15 cellular contexts compared by ENCODE assay signal in genomic region chr11:2693851-2694261, GRCh38. TPM values are rescaled to one million over a fixed set of nuclear protein-coding genes. Genes with fewer than 3 reads are reported as not detected.
DNase-seq lines count a peak whose midpoint lies in the region; ATAC-seq and TF ChIP-seq lines count a peak whose summit lies in the region.
"Had no signal": no experiment of that assay in that cellular context is flagged by ENCODE, and none has a peak within 500 bp of the region (broad histone marks: within the 10 kb centered on the region; RNA-seq: fewer than 3 reads in every experiment).

No MANE protein-coding gene starts in this region.

- WGBS in smooth muscle cell (ENCODE audit: low lambda C conversion rate) = 47% methylated on average over 7 of the region's 7 CpGs

- H3K36me3 Mint-ChIP-seq in activated naive CD4-positive, alpha-beta T cell treated with anti-CD3 and anti-CD28 coated beads, Interleukin-2, amount 10 ng/mL, durations not matched to agents 7 days and 5 days = peaks cover 7% of the 10 kb centered on the region
- H3K36me3 Mint-ChIP-seq in activated naive CD4-positive, alpha-beta T cell treated with anti-CD3 and anti-CD28 coated beads for 36 hours (ENCODE audit: low read depth) = no peaks in the 10 kb centered on the region
- H3K36me3 Mint-ChIP-seq: natural killer cell had no signal

- H3K4me2 ChIP-seq in smooth muscle cell = peak overlapping the region; percentile 83

- H3K36me3 ChIP-seq in RWPE2 (ENCODE audit: low read depth) = peaks cover 4% of the 10 kb centered on the region
- H3K36me3 ChIP-seq in iPS-20b (ENCODE audit: insufficient read depth, low read depth, low read length) = no peaks in the 10 kb centered on the region
- H3K36me3 ChIP-seq in smooth muscle cell (ENCODE audit: low read depth) = no peaks in the 10 kb centered on the region
- H3K36me3 ChIP-seq: ascending aorta, HAP-1 had no signal

- TF ChIP-seq CTCF in RWPE2 (IDR thresholded peaks at IDR 0.05; ENCODE audit: poor library complexity, severe bottlenecking) = no peak
- TF ChIP-seq CTCF in smooth muscle cell (IDR thresholded peaks at IDR 0.05; ENCODE audit: borderline replicate concordance, insufficient read depth, poor library complexity, severe bottlenecking) = no peak

- peaks cover 7% of the 10 kb centered on the region for H3K27me3 Mint-ChIP-seq in activated naive CD4-positive, alpha-beta T cell treated with anti-CD3 and anti-CD28 coated beads, Interleukin-2, amount 10 ng/mL, durations not matched to agents 7 days and 5 days
- no peaks in the 10 kb centered on the region for H3K27me3 Mint-ChIP-seq in activated naive CD4-positive, alpha-beta T cell treated with anti-CD3 and anti-CD28 coated beads for 36 hours (ENCODE audit: low read depth)
- H3K27me3 Mint-ChIP-seq: stimulated activated naive B cell treated with anti-CD40 and anti-IgM and Interleukin-4, amounts not matched to agents 10 μg/mL and 1 μg/mL and 100 μg/mL, for 72 hours had no signal

- no peaks in the 10 kb centered on the region for H3K9me3 ChIP-seq in RWPE2 (ENCODE audit: severe bottlenecking)
- H3K9me3 ChIP-seq in iPS-20b (ENCODE audit: insufficient read depth, low read depth, low read length) = no peaks in the 10 kb centered on the region
- H3K9me3 ChIP-seq in smooth muscle cell (replicated peaks; ENCODE audit: low read depth) = no peaks in the 10 kb centered on the region
- H3K9me3 ChIP-seq: ascending aorta, HAP-1 had no signal

- H3K27ac ChIP-seq in RWPE2 (ENCODE audit: poor library complexity, severe bottlenecking) (no peak overlapping the region), iPS-20b (ENCODE audit: low read length) (peak overlapping the region; percentile 83), smooth muscle cell (ENCODE audit: low read depth) (no peak overlapping the region)
- H3K27ac ChIP-seq: ascending aorta had no signal

- no peaks in the 10 kb centered on the region for H3F3A ChIP-seq in smooth muscle cell (ENCODE audit: low read depth)

- H2AFZ ChIP-seq in smooth muscle cell (ENCODE audit: low read depth) = no peak overlapping the region

- peaks cover 100% of the 10 kb centered on the region for H3K79me2 ChIP-seq in smooth muscle cell (ENCODE audit: low read depth)

- peak overlapping the region; percentile 71; the same call in 1 of the 2 replicates for H3K9ac ChIP-seq in iPS-20b (ENCODE audit: low read depth, low read length)
- H3K9ac ChIP-seq in smooth muscle cell (ENCODE audit: low read depth) = no peak overlapping the region

- no peak overlapping the region for H3K27ac Mint-ChIP-seq in activated naive CD4-positive, alpha-beta T cell treated with anti-CD3 and anti-CD28 coated beads, Interleukin-2, amount 10 ng/mL, durations not matched to agents 7 days and 5 days
- H3K27ac Mint-ChIP-seq in activated naive CD4-positive, alpha-beta T cell treated with anti-CD3 and anti-CD28 coated beads for 36 hours = no peak overlapping the region
- H3K27ac Mint-ChIP-seq: dendritic cell treated with granulocyte-macrophage colony-stimulating factor and Interleukin-4, amounts not matched to agents 40 ng/mL and 50 ng/mL, for 4 days; natural killer cell; stimulated activated naive B cell treated with anti-CD40 and anti-IgM and Interleukin-4, amounts not matched to agents 10 μg/mL and 1 μg/mL and 100 μg/mL, for 72 hours had no signal

- H3K9me3 Mint-ChIP-seq in activated naive CD4-positive, alpha-beta T cell treated with anti-CD3 and anti-CD28 coated beads, Interleukin-2, amount 10 ng/mL, durations not matched to agents 7 days and 5 days = no peaks in the 10 kb centered on the region
- no peaks in the 10 kb centered on the region for H3K9me3 Mint-ChIP-seq in activated naive CD4-positive, alpha-beta T cell treated with anti-CD3 and anti-CD28 coated beads for 36 hours
- H3K9me3 Mint-ChIP-seq: dendritic cell treated with granulocyte-macrophage colony-stimulating factor and Interleukin-4, amounts not matched to agents 40 ng/mL and 50 ng/mL, for 4 days; natural killer cell; stimulated activated naive B cell treated with anti-CD40 and anti-IgM and Interleukin-4, amounts not matched to agents 10 μg/mL and 1 μg/mL and 100 μg/mL, for 72 hours had no signal

- H3K27me3 ChIP-seq in RWPE2 (ENCODE audit: insufficient read depth, poor library complexity, severe bottlenecking) = no peaks in the 10 kb centered on the region
- H3K27me3 ChIP-seq in iPS-20b (ENCODE audit: insufficient read depth, low read length) = peaks cover 10% of the 10 kb centered on the region; the same call in 1 of the 2 replicates
- H3K27me3 ChIP-seq in smooth muscle cell (ENCODE audit: low read depth) = no peaks in the 10 kb centered on the region
- H3K27me3 ChIP-seq: ascending aorta had no signal

- no peak for ATAC-seq in RWPE2 (ENCODE audit: low read depth)
- ATAC-seq in HG03378 (IDR thresholded peaks at IDR 0.05; ENCODE audit: unreplicated experiment) = no peak
- ATAC-seq in HG03175 (IDR thresholded peaks at IDR 0.05; ENCODE audit: unreplicated experiment) = no peak
- ATAC-seq: natural killer cell had no signal

- peaks cover 100% of the 10 kb centered on the region for H4K20me1 ChIP-seq in smooth muscle cell (ENCODE audit: low read depth)

- H3K4me1 Mint-ChIP-seq in activated naive CD4-positive, alpha-beta T cell treated with anti-CD3 and anti-CD28 coated beads, Interleukin-2, amount 10 ng/mL, durations not matched to agents 7 days and 5 days = peaks cover 8% of the 10 kb centered on the region
- peaks cover 7% of the 10 kb centered on the region for H3K4me1 Mint-ChIP-seq in activated naive CD4-positive, alpha-beta T cell treated with anti-CD3 and anti-CD28 coated beads for 36 hours (ENCODE audit: low read depth)

- peaks cover 5% of the 10 kb centered on the region for H3K4me1 ChIP-seq in RWPE2 (ENCODE audit: insufficient read depth, poor library complexity, severe bottlenecking)
- peaks cover 68% of the 10 kb centered on the region for H3K4me1 ChIP-seq in iPS-20b (ENCODE audit: insufficient read depth, low read length)
- H3K4me1 ChIP-seq in smooth muscle cell (ENCODE audit: low read depth) = peaks cover 49% of the 10 kb centered on the region
- H3K4me1 ChIP-seq: ascending aorta, HAP-1 had no signal

- CTCF ChIA-PET in activated naive CD4-positive, alpha-beta T cell treated with anti-CD3 and anti-CD28 coated beads, Interleukin-2, amount 10 ng/mL, durations not matched to agents 7 days and 5 days (lab: Charles Lee) = interaction anchor here (1.5 kb wide), 1 partner anchor 194 kb away, joined by 3 read pairs; no protein-coding TSS in a partner anchor
- CTCF ChIA-PET in activated naive CD4-positive, alpha-beta T cell treated with anti-CD3 and anti-CD28 coated beads for 36 hours (lab: Charles Lee) = interaction anchor here (1.8 kb wide), 1 partner anchor 194 kb away, joined by 6 read pairs; no protein-coding TSS in a partner anchor

- H3K4me3 ChIP-seq in RWPE2 (ENCODE audit: severe bottlenecking) (no peak overlapping the region), iPS-20b (ENCODE audit: low read length) (peak overlapping the region; percentile 41; the same call in 1 of the 2 replicates), smooth muscle cell (no peak overlapping the region)
- H3K4me3 ChIP-seq: ascending aorta, HAP-1 had no signal

- intact Hi-C loops in activated naive CD4-positive, alpha-beta T cell treated with anti-CD3 and anti-CD28 coated beads for 36 hours (cut with micrococcal nuclease) = loop anchor here (10.0 kb wide), 1 partner anchor 249 kb away; the partner anchor contains the start of genes KCNQ1 and TRPM5

- no peak overlapping the region for H3K4me3 Mint-ChIP-seq in activated naive CD4-positive, alpha-beta T cell treated with anti-CD3 and anti-CD28 coated beads, Interleukin-2, amount 10 ng/mL, durations not matched to agents 7 days and 5 days
- no peak overlapping the region for H3K4me3 Mint-ChIP-seq in activated naive CD4-positive, alpha-beta T cell treated with anti-CD3 and anti-CD28 coated beads for 36 hours
- H3K4me3 Mint-ChIP-seq: dendritic cell treated with granulocyte-macrophage colony-stimulating factor and Interleukin-4, amounts not matched to agents 40 ng/mL and 50 ng/mL, for 4 days; natural killer cell; stimulated activated naive B cell treated with anti-CD40 and anti-IgM and Interleukin-4, amounts not matched to agents 10 μg/mL and 1 μg/mL and 100 μg/mL, for 72 hours had no signal

- peak; percentile 16 for DNase-seq in activated naive CD4-positive, alpha-beta T cell treated with anti-CD3 and anti-CD28 coated beads, Interleukin-2, amount 10 ng/mL, durations not matched to agents 7 days and 5 days
- DNase-seq in activated naive CD4-positive, alpha-beta T cell treated with anti-CD3 and anti-CD28 coated beads for 36 hours = no peak
- peak; percentile 16 for DNase-seq in RWPE2 (ENCODE audit: low spot score)
- DNase-seq in smooth muscle cell (lab: John Stamatoyannopoulos, UW; ENCODE audit: unreplicated experiment) = no peak
- DNase-seq in NCI-H2171 treated with DMSO at 0.1 percent for 48 hours (lab: John Stamatoyannopoulos, UW) = no peak
- DNase-seq: activated T-cell treated with anti-CD3 and anti-CD28 coated beads, Interleukin-2, amount 50 U/mL, for 48 hours; natural killer cell; NCI-H1694 treated with DMSO at 0.1 percent for 48 hours; stimulated activated naive B cell treated with anti-CD40 and anti-IgM and Interleukin-4, amounts not matched to agents 10 μg/mL and 1 μg/mL and 100 μg/mL, for 72 hours had no signal

RNA-seq across cellular contexts. Expression of gene KCNQ1OT1, which starts 5.9 kb away (rescaled TPM):
- under 1 TPM; 0.17 to 0.20 TPM for total RNA-seq in activated naive CD4-positive, alpha-beta T cell treated with anti-CD3 and anti-CD28 coated beads for 36 hours
- total RNA-seq in smooth muscle cell = 9.8 and 12.3 TPM in 2 replicates
- polyA plus RNA-seq in smooth muscle cell = 1.6 and 4.6 TPM in 2 replicates

Comparison
In these comparisons a context has a peak if more than half of its experiments do, and no peak if none do; other contexts are left out.
1. DNase-seq: peak in activated naive CD4-positive, alpha-beta T cell treated with anti-CD3 and anti-CD28 coated beads, Interleukin-2, amount 10 ng/mL, durations not matched to agents 7 days and 5 days (single experiment) and RWPE2 (single experiment); none in activated naive CD4-positive, alpha-beta T cell treated with anti-CD3 and anti-CD28 coated beads for 36 hours (single experiment), smooth muscle cell (single experiment) and NCI-H2171 treated with DMSO at 0.1 percent for 48 hours (single experiment).